1 cellular context compared by ENCODE assay signal in the genomic region with DNA sequence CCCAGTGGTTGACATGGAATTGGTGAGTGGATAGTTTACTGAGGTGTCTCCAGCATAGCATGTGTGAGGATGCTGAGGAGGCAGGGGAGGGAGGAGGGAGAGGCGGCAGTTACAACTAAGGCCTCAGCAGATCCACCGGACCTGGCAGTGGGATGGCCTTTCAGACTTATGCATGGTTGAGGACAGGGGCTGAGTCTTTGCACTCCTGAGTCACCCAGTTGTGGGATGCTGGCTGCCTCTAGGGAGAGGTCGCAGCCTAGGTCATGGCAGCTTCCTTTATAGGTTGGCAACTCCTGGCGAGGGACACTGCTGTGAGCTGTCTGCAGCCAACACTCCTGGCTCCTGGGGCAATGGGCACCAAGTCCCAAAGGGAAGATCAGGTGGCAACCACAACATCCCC.
TF ChIP-seq lines count a peak whose summit lies in the region.

No MANE protein-coding gene starts in this region.

TF ChIP-seq in H1, 55 proteins besides CTCF, POLR2A, EP300 and RAD21:
- TF ChIP-seq EGR1 (IDR thresholded peaks at IDR 0.05; ENCODE audit: borderline replicate concordance, low read depth, low read length) (no peak), POU5F1 (IDR thresholded peaks at IDR 0.05; ENCODE audit: low read depth, low read length) (no peak), PHF8 (conservative IDR thresholded peaks at IDR 0.05; ENCODE audit: low read depth, low read length) (no peak), SP4 (IDR thresholded peaks at IDR 0.05; ENCODE audit: low read length) (no peak), CEBPB (IDR thresholded peaks at IDR 0.05; ENCODE audit: low read depth, low read length) (no peak)
